11 cellular contexts compared by ENCODE assay signal in the genomic region with DNA sequence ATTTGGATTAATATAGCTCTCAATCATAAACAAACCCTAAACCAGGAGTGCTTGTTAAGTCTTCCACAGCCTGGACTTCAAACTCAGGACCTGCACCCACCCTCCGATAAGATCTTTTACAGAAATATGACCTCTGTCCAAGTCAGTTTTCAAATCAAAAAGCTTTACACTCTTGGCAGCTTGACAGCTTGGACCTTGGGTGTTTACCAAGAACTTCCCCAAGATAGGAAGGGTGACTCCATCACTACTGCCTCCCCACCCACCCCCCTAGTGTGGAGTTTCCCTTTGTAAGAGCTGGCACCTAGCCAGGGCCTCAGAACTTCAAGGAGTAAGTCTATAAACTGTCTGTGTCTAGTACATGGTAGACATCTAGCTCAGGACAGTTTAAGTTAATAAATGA. TPM values are rescaled to one million over a fixed set of nuclear protein-coding genes. Genes with fewer than 3 reads are reported as not detected.
DNase-seq lines count a peak whose midpoint lies in the region; ATAC-seq, FAIRE-seq and TF ChIP-seq lines count a peak whose summit lies in the region.
"Had no signal": no experiment of that assay in that cellular context is flagged by ENCODE, and none has a peak within 500 bp of the region (broad histone marks: within the 10 kb centered on the region; RNA-seq: fewer than 3 reads in every experiment).

No MANE protein-coding gene starts in this region.

- H3K4me3 Mint-ChIP-seq in activated T-helper 2 cell treated with anti-CD3 and anti-CD28 coated beads, Interferon-gamma antibody, Interleukin-2, Interleukin-4, amounts not matched to agents 10 μg/mL and 5 μg/mL and 100 μg/mL, durations not matched to agents 14 hours and 24 hours and 36 hours (ENCODE audit: low read depth): no peak overlapping the region
- no peak overlapping the region for H3K4me3 Mint-ChIP-seq in CD4-positive, alpha-beta memory T cell
- H3K4me3 Mint-ChIP-seq: naive B cell had no signal

- 0% methylated on average over 1 of the region's 1 CpG for WGBS in A549 (ENCODE audit: missing lambda C conversion rate)
- WGBS in mesenchymal stem cell: 76% methylated on average over 1 of the region's 1 CpG

- H3K4me2 ChIP-seq in A549 (peak overlapping the region; percentile 98), PC-3 (ENCODE audit: low read length) (peak overlapping the region; percentile 71), endothelial cell of umbilical vein (ENCODE audit: insufficient read depth, low read length) (peak overlapping the region; percentile 26), mesenchymal stem cell (ENCODE audit: low read length, poor library complexity, severe bottlenecking) (no peak overlapping the region)

- H2BK15ac ChIP-seq in mesenchymal stem cell (ENCODE audit: low read depth, poor library complexity, severe bottlenecking): no peak overlapping the region

- DNase-seq in A549 (ENCODE audit: low read depth in 1 of 2, low spot score in 1 of 2) (peak; percentile 24 to 83), PC-3 (peak; percentile 93), endothelial cell of umbilical vein (ENCODE audit: low read depth, low spot score) (peak; percentile 98), mesenchymal stem cell (peak; percentile 84), MV-4-11 (lab: John Stamatoyannopoulos, UW) (no peak), D341Med (ENCODE audit: low spot score) (no peak)
- no peak for DNase-seq in activated T-helper 2 cell treated with anti-CD3 and anti-CD28 coated beads, Interferon-gamma antibody, Interleukin-2, Interleukin-4, amounts not matched to agents 10 μg/mL and 5 μg/mL and 100 μg/mL, durations not matched to agents 14 hours and 24 hours and 36 hours (ENCODE audit: low spot score)
- no peak for DNase-seq in CD4-positive, alpha-beta memory T cell
- DNase-seq: activated CD4-positive, alpha-beta T cell treated with anti-CD3 and anti-CD28 coated beads for 4 hours; naive B cell; NCI-H524 had no signal

- peak overlapping the region in 1 of 2 experiments; percentile 6 for H3K4ac ChIP-seq in mesenchymal stem cell (ENCODE audit: low read depth in 1 of 2, low read length in 2 of 2)

- dilution Hi-C loops in endothelial cell of umbilical vein (cut with MboI; ENCODE audit: extremely low pct_ligation_motif_present, low sequenced_read_pairs): loop anchor here (25.0 kb wide), 1 partner anchor 140 kb away; no protein-coding TSS in a partner anchor

- H3K36me3 ChIP-seq in PC-3 (ENCODE audit: low read depth, low read length) (peaks cover 74% of the 10 kb centered on the region), endothelial cell of umbilical vein (ENCODE audit: control insufficient read depth in 2 of 2, extremely low read depth in 1 of 2, insufficient read depth in 2 of 2, low read length in 2 of 2) (peaks cover 0 to 8% of the 10 kb centered on the region in 2 experiments), mesenchymal stem cell (ENCODE audit: control insufficient read depth in 1 of 2, insufficient read depth in 2 of 2, low read depth in 1 of 2, low read length in 2 of 2) (peaks cover 17 to 69% of the 10 kb centered on the region in 2 experiments)
- H3K36me3 ChIP-seq in CD4-positive, alpha-beta memory T cell (ENCODE audit: insufficient read depth, low read length): no peaks in the 10 kb centered on the region

- H3K27me3 ChIP-seq in PC-3 (ENCODE audit: low read length) (no peaks in the 10 kb centered on the region), endothelial cell of umbilical vein (ENCODE audit: control insufficient read depth in 2 of 2, insufficient read depth in 2 of 2, low read length in 2 of 2) (no peaks in the 10 kb centered on the region), mesenchymal stem cell (ENCODE audit: control insufficient read depth in 1 of 2, insufficient read depth in 1 of 2, low read length in 2 of 2) (no peaks in the 10 kb centered on the region)
- H3K27me3 ChIP-seq in CD4-positive, alpha-beta memory T cell (ENCODE audit: insufficient read depth, low read length): no peaks in the 10 kb centered on the region

- no peak overlapping the region for H2AK5ac ChIP-seq in mesenchymal stem cell (ENCODE audit: low read length, severe bottlenecking)

- peaks cover 18% of the 10 kb centered on the region for H3K4me1 Mint-ChIP-seq in activated T-helper 2 cell treated with anti-CD3 and anti-CD28 coated beads, Interferon-gamma antibody, Interleukin-2, Interleukin-4, amounts not matched to agents 10 μg/mL and 5 μg/mL and 100 μg/mL, durations not matched to agents 14 hours and 24 hours and 36 hours (ENCODE audit: low read depth)
- peaks cover 0 to 1% (median 0%) of the 10 kb centered on the region in 4 donors for H3K4me1 Mint-ChIP-seq in CD4-positive, alpha-beta memory T cell

- no peak for TF ChIP-seq POLR2A in A549 (IDR thresholded peaks at IDR 0.05; ENCODE audit: low read length)
- TF ChIP-seq POLR2A in endothelial cell of umbilical vein (IDR thresholded peaks at IDR 0.05; ENCODE audit: low read depth, low read length): peak; percentile 51

- H4K8ac ChIP-seq in mesenchymal stem cell (ENCODE audit: low read length): no peak overlapping the region

- H2AFZ ChIP-seq in PC-3 (ENCODE audit: low read length) (no peak overlapping the region), endothelial cell of umbilical vein (ENCODE audit: low read depth, low read length) (no peak overlapping the region), mesenchymal stem cell (ENCODE audit: low read depth, low read length) (no peak overlapping the region)

- H3F3A ChIP-seq in PC-3 (ENCODE audit: low read length, unreplicated experiment): peaks cover 33% of the 10 kb centered on the region

- H3K23ac ChIP-seq in mesenchymal stem cell (ENCODE audit: low read length in 2 of 2): no peak overlapping the region

- H3K79me1 ChIP-seq in mesenchymal stem cell (replicated peaks; ENCODE audit: low read length, poor library complexity, severe bottlenecking): peaks cover 5% of the 10 kb centered on the region

- H4K20me1 ChIP-seq in PC-3 (ENCODE audit: low read length): peaks cover 64% of the 10 kb centered on the region
- H4K20me1 ChIP-seq in endothelial cell of umbilical vein (replicated peaks; ENCODE audit: control insufficient read depth, extremely low read depth, insufficient read depth, low read length): peaks cover 2% of the 10 kb centered on the region

- H3K18ac ChIP-seq in mesenchymal stem cell (ENCODE audit: low read depth in 1 of 2, low read length in 2 of 2): no peak overlapping the region

- peak in 1 of 2 experiments; percentile 50; a peak in 2 of 5 replicates for TF ChIP-seq EP300 in A549 (IDR thresholded peaks at IDR 0.05)

- no peak overlapping the region for H2BK12ac ChIP-seq in mesenchymal stem cell (ENCODE audit: low read length in 2 of 2)

- intact Hi-C loops in PC-3 (cut with micrococcal nuclease): no loop called here
- intact Hi-C loops in endothelial cell of umbilical vein (cut with micrococcal nuclease): loop anchor here (1.0 to 5.0 kb wide), 5 partner anchors 8 to 225 kb away; partner anchors contain the start of gene FNBP1L
- intact Hi-C loops in activated T-helper 2 cell treated with anti-CD3 and anti-CD28 coated beads, Interferon-gamma antibody, Interleukin-2, Interleukin-4, amounts not matched to agents 10 μg/mL and 5 μg/mL and 100 μg/mL, durations not matched to agents 14 hours and 24 hours and 36 hours (cut with micrococcal nuclease): no loop called here
- intact Hi-C loops in CD4-positive, alpha-beta memory T cell (cut with micrococcal nuclease): no loop called here

- H3K9ac ChIP-seq in PC-3 (ENCODE audit: low read length): peak overlapping the region; percentile 52
- peak overlapping the region; percentile 49 for H3K9ac ChIP-seq in endothelial cell of umbilical vein (replicated peaks; ENCODE audit: extremely low read depth, insufficient read depth, low read length)
- H3K9ac ChIP-seq in mesenchymal stem cell (ENCODE audit: low read length): peak overlapping the region; percentile 30

- no peaks in the 10 kb centered on the region for H3K9me3 Mint-ChIP-seq in activated T-helper 2 cell treated with anti-CD3 and anti-CD28 coated beads, Interferon-gamma antibody, Interleukin-2, Interleukin-4, amounts not matched to agents 10 μg/mL and 5 μg/mL and 100 μg/mL, durations not matched to agents 14 hours and 24 hours and 36 hours
- no peaks in the 10 kb centered on the region for H3K9me3 Mint-ChIP-seq in CD4-positive, alpha-beta memory T cell
- H3K9me3 Mint-ChIP-seq: naive B cell had no signal

- no peaks in the 10 kb centered on the region for H3K9me3 ChIP-seq in A549
- H3K9me3 ChIP-seq in PC-3 (ENCODE audit: low read length): no peaks in the 10 kb centered on the region
- H3K9me3 ChIP-seq in endothelial cell of umbilical vein (replicated peaks; ENCODE audit: control insufficient read depth, insufficient read depth, low read length): no peaks in the 10 kb centered on the region
- H3K9me3 ChIP-seq in mesenchymal stem cell (ENCODE audit: control insufficient read depth, low read length): no peaks in the 10 kb centered on the region
- H3K9me3 ChIP-seq in CD4-positive, alpha-beta memory T cell (ENCODE audit: control insufficient read depth in 1 of 2, low read length in 2 of 2): no peaks in the 10 kb centered on the region

- no peak overlapping the region for H3K27ac Mint-ChIP-seq in activated T-helper 2 cell treated with anti-CD3 and anti-CD28 coated beads, Interferon-gamma antibody, Interleukin-2, Interleukin-4, amounts not matched to agents 10 μg/mL and 5 μg/mL and 100 μg/mL, durations not matched to agents 14 hours and 24 hours and 36 hours
- H3K27ac Mint-ChIP-seq in CD4-positive, alpha-beta memory T cell: no peak overlapping the region

- no peak overlapping the region for H2BK5ac ChIP-seq in mesenchymal stem cell (ENCODE audit: low read depth, low read length, poor library complexity, severe bottlenecking)

- ATAC-seq in A549: peak; percentile 48 to 72; a peak in 4 of 6 replicates
- peak; percentile 28 for ATAC-seq in PC-3

- no peaks in the 10 kb centered on the region for H3K9me1 ChIP-seq in endothelial cell of umbilical vein (replicated peaks; ENCODE audit: control insufficient read depth, extremely low read depth, insufficient read depth, low read length)

- H3K36me3 Mint-ChIP-seq in activated T-helper 2 cell treated with anti-CD3 and anti-CD28 coated beads, Interferon-gamma antibody, Interleukin-2, Interleukin-4, amounts not matched to agents 10 μg/mL and 5 μg/mL and 100 μg/mL, durations not matched to agents 14 hours and 24 hours and 36 hours (ENCODE audit: low read depth): peaks cover 23% of the 10 kb centered on the region
- H3K36me3 Mint-ChIP-seq in CD4-positive, alpha-beta memory T cell: no peaks in the 10 kb centered on the region

- H3K9me2 ChIP-seq in PC-3 (replicated peaks; ENCODE audit: low read length): no peaks in the 10 kb centered on the region

- POLR2A ChIA-PET in A549 (lab: Yijun Ruan, JAX) (interaction anchor here (0.9 to 1.8 kb wide), 3 partner anchors 9 to 108 kb away, joined by 3 to 9 read pairs (median 7); partner anchors contain the start of gene BCAR3), PC-3 (lab: Charles Lee; ENCODE audit: unreplicated experiment) (interaction anchor here (0.6 to 0.7 kb wide), 4 partner anchors 16 to 142 kb away, joined by 3 to 31 read pairs (median 4); no protein-coding TSS in a partner anchor), endothelial cell of umbilical vein (lab: Charles Lee) (interaction anchor here (0.6 to 0.7 kb wide), 2 partner anchors 46 to 169 kb away, joined by 3 to 6 read pairs; no protein-coding TSS in a partner anchor)
- POLR2A ChIA-PET in CD4-positive, alpha-beta memory T cell (lab: Charles Lee; ENCODE audit: partially characterized antibody): no interaction called here

- no peak for TF ChIP-seq RAD21 in A549 (conservative IDR thresholded peaks at IDR 0.05 in 1 of 2, IDR thresholded peaks at IDR 0.05 in 1 of 2)

- no peak for TF ChIP-seq CTCF in A549 (IDR thresholded peaks at IDR 0.05)
- TF ChIP-seq CTCF in PC-3 (conservative IDR thresholded peaks at IDR 0.05; ENCODE audit: low read depth, low read length): no peak
- no peak for TF ChIP-seq CTCF in endothelial cell of umbilical vein (IDR thresholded peaks at IDR 0.05; ENCODE audit: extremely low read depth in 1 of 2, insufficient read depth in 1 of 2, low read depth in 1 of 2, low read length in 2 of 2)

- no peak overlapping the region for H2BK120ac ChIP-seq in mesenchymal stem cell (ENCODE audit: low read depth, low read length)

- H3K4me1 ChIP-seq in A549: peaks cover 100% of the 10 kb centered on the region
- peaks cover 94% of the 10 kb centered on the region for H3K4me1 ChIP-seq in PC-3 (ENCODE audit: insufficient read depth, low read length)
- H3K4me1 ChIP-seq in endothelial cell of umbilical vein (ENCODE audit: control insufficient read depth, extremely low read depth, insufficient read depth, low read length): peaks cover 86% of the 10 kb centered on the region
- H3K4me1 ChIP-seq in mesenchymal stem cell (ENCODE audit: control insufficient read depth, insufficient read depth, low read depth, low read length): peaks cover 27% of the 10 kb centered on the region
- H3K4me1 ChIP-seq in CD4-positive, alpha-beta memory T cell (ENCODE audit: insufficient read depth, low read length): no peaks in the 10 kb centered on the region

- no TSS peak for BruUV-seq in PC-3 (replicated peaks; lab: Mats Ljungman, UMichigan)
- BruUV-seq in endothelial cell of umbilical vein (replicated peaks; lab: Mats Ljungman, UMichigan): no TSS peak

- H3K79me2 ChIP-seq in PC-3 (ENCODE audit: low read length): peaks cover 100% of the 10 kb centered on the region
- peaks cover 76% of the 10 kb centered on the region for H3K79me2 ChIP-seq in endothelial cell of umbilical vein (ENCODE audit: control insufficient read depth, insufficient read depth, low read length)

- CTCF ChIA-PET in A549 (lab: Yijun Ruan, JAX) (interaction anchor here (1.2 to 10.7 kb wide), 5 partner anchors 9 to 144 kb away, joined by 5 to 76 read pairs (median 6); partner anchors contain the start of gene BCAR3), PC-3 (lab: Charles Lee) (interaction anchor here (0.6 to 1.0 kb wide), 2 partner anchors 29 to 172 kb away, joined by 4 to 7 read pairs; no protein-coding TSS in a partner anchor), endothelial cell of umbilical vein (lab: Charles Lee) (interaction anchor here (0.6 to 8.2 kb wide), 12 partner anchors 8 to 172 kb away, joined by 3 to 104 read pairs (median 8); partner anchors contain the start of gene BCAR3)
- CTCF ChIA-PET in CD4-positive, alpha-beta memory T cell (lab: Charles Lee; ENCODE audit: partially characterized antibody): interaction anchor here (1.1 to 1.7 kb wide), 2 partner anchors 8 to 43 kb away, joined by 4 to 5 read pairs; no protein-coding TSS in a partner anchor

- no peak overlapping the region for H4K91ac ChIP-seq in mesenchymal stem cell (ENCODE audit: low read length)

- no peak overlapping the region; the same call in 1 of the 3 replicates for H3K4me3 ChIP-seq in A549
- H3K4me3 ChIP-seq in PC-3 (ENCODE audit: low read length): peak overlapping the region; percentile 43; the same call in 1 of the 2 replicates
- no peak overlapping the region for H3K4me3 ChIP-seq in endothelial cell of umbilical vein (replicated peaks in 1 of 3; ENCODE audit: insufficient read depth in 1 of 3, low read depth in 1 of 3, low read length in 3 of 3)
- H3K4me3 ChIP-seq in mesenchymal stem cell (ENCODE audit: insufficient read depth in 1 of 2, low read depth in 1 of 2, low read length in 2 of 2): peak overlapping the region in 1 of 2 experiments; percentile 45
- H3K4me3 ChIP-seq in CD4-positive, alpha-beta memory T cell (ENCODE audit: low read length in 2 of 2): no peak overlapping the region

- H3K27ac ChIP-seq in A549: peak overlapping the region; percentile 74 to 86
- H3K27ac ChIP-seq in PC-3 (ENCODE audit: low read length): peak overlapping the region; percentile 99
- H3K27ac ChIP-seq in endothelial cell of umbilical vein (ENCODE audit: insufficient read depth, low read depth, low read length): peak overlapping the region; percentile 92
- no peak overlapping the region for H3K27ac ChIP-seq in mesenchymal stem cell (ENCODE audit: low read length, poor library complexity, severe bottlenecking)
- H3K27ac ChIP-seq in CD4-positive, alpha-beta memory T cell (ENCODE audit: low read depth, low read length): no peak overlapping the region

- H3K27me3 Mint-ChIP-seq in activated T-helper 2 cell treated with anti-CD3 and anti-CD28 coated beads, Interferon-gamma antibody, Interleukin-2, Interleukin-4, amounts not matched to agents 10 μg/mL and 5 μg/mL and 100 μg/mL, durations not matched to agents 14 hours and 24 hours and 36 hours (ENCODE audit: low read depth): no peaks in the 10 kb centered on the region
- peaks cover 1 to 2% of the 10 kb centered on the region in 2 donors for H3K27me3 Mint-ChIP-seq in CD4-positive, alpha-beta memory T cell
- H3K27me3 Mint-ChIP-seq: naive B cell had no signal

- FAIRE-seq in A549 (lab: Jason Lieb, UNC) (no peak), endothelial cell of umbilical vein (lab: Jason Lieb, UNC) (peak; percentile 92)

- no peak overlapping the region for H3K14ac ChIP-seq in mesenchymal stem cell (ENCODE audit: low read length in 2 of 2)

RNA-seq across cellular contexts. Expression of gene BCAR3, which starts 9.6 kb away (rescaled TPM):
- polyA plus RNA-seq in A549 (2011; rRNA removed) (31.6 and 32.1 TPM in 2 replicates), A549 (2017; fragmentation: RNase III; extraction: RNeasy Plus Mini Kit Qiagen cat#74134 plus additional on column Dnase treatment) (29.8 to 35.8 TPM (median 33.4 TPM) in 3 replicates), endothelial cell of umbilical vein (15.6 and 17.5 TPM in 2 replicates)
- polyA plus RNA-seq in A549 (2012; cell fraction: cytosol; rRNA removed): 28.6 and 37.0 TPM in 2 replicates
- polyA plus RNA-seq in A549 (2012; cell fraction: nucleus; rRNA removed): 40.5 and 50.4 TPM in 2 replicates
- polyA minus RNA-seq in A549 (2011; rRNA and poly(A)+ RNA removed): 27.5 and 30.0 TPM in 2 replicates
- total RNA-seq in PC-3 (2014; rRNA removed) (169 and 171 TPM in 2 replicates), endothelial cell of umbilical vein (31.2 and 32.9 TPM in 2 replicates)
- 25.3 and 26.5 TPM in 2 replicates for polyA plus RNA-seq in endothelial cell of umbilical vein (2011; cell fraction: cytosol; rRNA removed)
- polyA plus RNA-seq in endothelial cell of umbilical vein (2011; cell fraction: nucleus; rRNA removed): 36.3 and 37.1 TPM in 2 replicates
- 32.6 and 38.1 TPM in 2 replicates for polyA plus RNA-seq in endothelial cell of umbilical vein (2012)
- 18.1 and 19.7 TPM in 2 replicates for polyA minus RNA-seq in endothelial cell of umbilical vein
- polyA minus RNA-seq in endothelial cell of umbilical vein (2011; cell fraction: cytosol; rRNA and poly(A)+ RNA removed): 69.6 TPM
- 30.1 and 38.1 TPM in 2 replicates for polyA minus RNA-seq in endothelial cell of umbilical vein (2011; cell fraction: nucleus; rRNA and poly(A)+ RNA removed)
- polyA plus RNA-seq in mesenchymal stem cell (2013, experiment 1 of 2): 23.6 TPM
- 22.7 TPM for polyA plus RNA-seq in mesenchymal stem cell (2013, experiment 2 of 2)
- total RNA-seq in activated T-helper 2 cell treated with anti-CD3 and anti-CD28 coated beads, Interferon-gamma antibody, Interleukin-2, Interleukin-4, amounts not matched to agents 10 μg/mL and 5 μg/mL and 100 μg/mL, durations not matched to agents 14 hours and 24 hours and 36 hours: 8.1 and 9.4 TPM in 2 replicates
- 1 to 10 TPM; 1.0 to 1.2 TPM for total RNA-seq in CD4-positive, alpha-beta memory T cell
- polyA plus RNA-seq in CD4-positive, alpha-beta memory T cell: under 1 TPM; 0.39 to 0.49 TPM

Comparison
In these comparisons a context has a peak if more than half of its experiments do, and no peak if none do; other contexts are left out.
1. DNase-seq: peak in A549 (2 of 2), PC-3 (single experiment), endothelial cell of umbilical vein (single experiment) and mesenchymal stem cell (single experiment); none in MV-4-11 (single experiment), activated T-helper 2 cell treated with anti-CD3 and anti-CD28 coated beads, Interferon-gamma antibody, Interleukin-2, Interleukin-4, amounts not matched to agents 10 μg/mL and 5 μg/mL and 100 μg/mL, durations not matched to agents 14 hours and 24 hours and 36 hours (single experiment), CD4-positive, alpha-beta memory T cell (0 of 5) and D341Med (single experiment).
2. H3K27ac ChIP-seq: peak in A549 (2 of 2), PC-3 (single experiment) and endothelial cell of umbilical vein (single experiment); none in mesenchymal stem cell (single experiment) and CD4-positive, alpha-beta memory T cell (single experiment).
3. Peak in every context shown above with its lines, with median percentiles within 50 percentile points of each other: H3K9ac ChIP-seq.